In genomic region chr7:6272481-6273323, GRCh38 we compare ENCODE assay signal across 1 cellular context.
TF ChIP-seq lines count a peak whose summit lies in the region.

Gene CYTH3 (minus strand): TSS chr7:6272624. CDS start chr7:6272507, 117 bp downstream.

TF ChIP-seq in HepG2, 621 proteins besides CTCF, POLR2A, EP300 and RAD21 (continued from another document):
- TF ChIP-seq ZNF574 (CRISPR knock-in tag; IDR thresholded peaks at IDR 0.05): peak; percentile 29; the same call in 1 of the 2 replicates
- TF ChIP-seq TBX3 (IDR thresholded peaks at IDR 0.05; ENCODE audit: borderline replicate concordance): no peak
- 0 out of 2 replicates have a peak, but pooled peaks have one; percentile 22 for TF ChIP-seq HDAC2 (CRISPR knock-in tag; IDR thresholded peaks at IDR 0.05)
- TF ChIP-seq IRF2 (CRISPR knock-in tag; IDR thresholded peaks at IDR 0.05): no peak
- TF ChIP-seq ZBTB7B (CRISPR knock-in tag; IDR thresholded peaks at IDR 0.05): peak; percentile 40; the same call in 1 of the 2 replicates
- TF ChIP-seq SRF (IDR thresholded peaks at IDR 0.05; ENCODE audit: low read depth, low read length): no peak
- 0 out of 4 replicates have a peak, but pooled peaks of 1 of the 2 experiments have one; percentile 22 for TF ChIP-seq KLF16 (CRISPR knock-in tag; IDR thresholded peaks at IDR 0.05)
- TF ChIP-seq ZNF274 (CRISPR knock-in tag; IDR thresholded peaks at IDR 0.05): no peak
- TF ChIP-seq PRMT3 (CRISPR knock-in tag; IDR thresholded peaks at IDR 0.05; ENCODE audit: borderline replicate concordance, low read depth): no peak
- TF ChIP-seq ZBTB25 (CRISPR knock-in tag; IDR thresholded peaks at IDR 0.05): no peak
TF ChIP-seq in HepG2: peak in this region for 93.
